Comparison of ENCODE assay signal across 1 cellular context in genomic region chr11:68472778-68473177, GRCh38.
TF ChIP-seq lines count a peak whose summit lies in the region.

No MANE protein-coding gene starts in this region.

TF ChIP-seq in HepG2, 621 proteins besides CTCF, POLR2A, EP300 and RAD21 (continued from another document):
- TF ChIP-seq, protein P1, sequence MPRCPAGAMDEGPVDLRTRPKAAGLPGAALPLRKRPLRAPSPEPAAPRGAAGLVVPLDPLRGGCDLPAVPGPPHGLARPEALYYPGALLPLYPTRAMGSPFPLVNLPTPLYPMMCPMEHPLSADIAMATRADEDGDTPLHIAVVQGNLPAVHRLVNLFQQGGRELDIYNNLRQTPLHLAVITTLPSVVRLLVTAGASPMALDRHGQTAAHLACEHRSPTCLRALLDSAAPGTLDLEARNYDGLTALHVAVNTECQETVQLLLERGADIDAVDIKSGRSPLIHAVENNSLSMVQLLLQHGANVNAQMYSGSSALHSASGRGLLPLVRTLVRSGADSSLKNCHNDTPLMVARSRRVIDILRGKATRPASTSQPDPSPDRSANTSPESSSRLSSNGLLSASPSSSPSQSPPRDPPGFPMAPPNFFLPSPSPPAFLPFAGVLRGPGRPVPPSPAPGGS (CRISPR knock-in tag; IDR thresholded peaks at IDR 0.05): no peak
